In genomic region chr3:194481525-194482195, GRCh38 we compare ENCODE assay signal across 11 cellular contexts. TPM values are rescaled to one million over a fixed set of nuclear protein-coding genes. Genes with fewer than 3 reads are reported as not detected.
DNase-seq lines count a peak whose midpoint lies in the region; ATAC-seq lines count a peak whose summit lies in the region.
"Had no signal": no experiment of that assay in that cellular context is flagged by ENCODE, and none has a peak within 500 bp of the region (broad histone marks: within the 10 kb centered on the region; RNA-seq: fewer than 3 reads in every experiment).

No MANE protein-coding gene starts in this region.

- peaks cover 4% of the 10 kb centered on the region for H4K20me1 ChIP-seq in GM23248 (ENCODE audit: insufficient read depth)

- peaks cover 11% of the 10 kb centered on the region for H3K36me3 ChIP-seq in CD4-positive, CD25-positive, alpha-beta regulatory T cell (ENCODE audit: control insufficient read depth, insufficient read depth, low read length)
- H3K36me3 ChIP-seq in GM23248 (ENCODE audit: low read depth): peaks cover 40% of the 10 kb centered on the region; the same call in 1 of the 2 replicates
- peaks cover 0 to 54% of the 10 kb centered on the region in 2 experiments for H3K36me3 ChIP-seq in mesenchymal stem cell (ENCODE audit: control insufficient read depth in 1 of 2, insufficient read depth in 2 of 2, low read depth in 1 of 2, low read length in 2 of 2)
- H3K36me3 ChIP-seq: neutrophil had no signal

- no peaks in the 10 kb centered on the region for H3K27me3 ChIP-seq in CD4-positive, CD25-positive, alpha-beta regulatory T cell (ENCODE audit: control insufficient read depth, insufficient read depth, low read length)
- H3K27me3 ChIP-seq in GM23248 (replicated peaks; ENCODE audit: insufficient read depth) (no peaks in the 10 kb centered on the region), mesenchymal stem cell (ENCODE audit: control insufficient read depth in 1 of 2, insufficient read depth in 1 of 2, low read length in 2 of 2) (no peaks in the 10 kb centered on the region)
- H3K27me3 ChIP-seq: neutrophil had no signal

- H3K18ac ChIP-seq in mesenchymal stem cell (ENCODE audit: low read depth in 1 of 2, low read length in 2 of 2): no peak overlapping the region

- no peak overlapping the region for H3K27ac ChIP-seq in CD4-positive, CD25-positive, alpha-beta regulatory T cell (ENCODE audit: insufficient read depth, low read length, poor library complexity, severe bottlenecking)
- H3K27ac ChIP-seq in GM23248 (peak overlapping the region; percentile 71), mesenchymal stem cell (ENCODE audit: low read length, poor library complexity, severe bottlenecking) (no peak overlapping the region)
- H3K27ac ChIP-seq: neutrophil had no signal

- H3K4me1 ChIP-seq in CD4-positive, CD25-positive, alpha-beta regulatory T cell (ENCODE audit: control insufficient read depth, insufficient read depth, low read length, poor library complexity, severe bottlenecking): peaks cover 32% of the 10 kb centered on the region
- H3K4me1 ChIP-seq in GM23248 (ENCODE audit: insufficient read depth) (peaks cover 62% of the 10 kb centered on the region), mesenchymal stem cell (ENCODE audit: control insufficient read depth, insufficient read depth, low read depth, low read length) (peaks cover 3% of the 10 kb centered on the region)

- H3K4ac ChIP-seq in mesenchymal stem cell (ENCODE audit: low read depth in 1 of 2, low read length in 2 of 2): no peak overlapping the region

- H2BK5ac ChIP-seq in mesenchymal stem cell (ENCODE audit: low read depth, low read length, poor library complexity, severe bottlenecking): no peak overlapping the region

- ATAC-seq in CD4-positive, CD25-positive, alpha-beta regulatory T cell (ENCODE audit: low read depth in 2 of 2): no peak
- ATAC-seq: GM23338 had no signal

- no peaks in the 10 kb centered on the region for H3K9me3 ChIP-seq in CD4-positive, CD25-positive, alpha-beta regulatory T cell (ENCODE audit: control insufficient read depth in 2 of 2, low read length in 2 of 2)
- H3K9me3 ChIP-seq in GM23248 (ENCODE audit: low read depth) (no peaks in the 10 kb centered on the region), mesenchymal stem cell (ENCODE audit: control insufficient read depth, low read length) (no peaks in the 10 kb centered on the region)
- H3K9me3 ChIP-seq: neutrophil had no signal

- H3K79me2 ChIP-seq in GM23248 (ENCODE audit: insufficient read depth): peaks cover 96% of the 10 kb centered on the region

- no peak overlapping the region for H2BK15ac ChIP-seq in mesenchymal stem cell (ENCODE audit: low read depth, poor library complexity, severe bottlenecking)

- DNase-seq in CD4-positive, CD25-positive, alpha-beta regulatory T cell: no peak
- DNase-seq in GM23248 (no peak), mesenchymal stem cell (no peak), DMS 273 treated with DMSO at 0.1 percent for 48 hours (lab: John Stamatoyannopoulos, UW) (no peak), putamen (ENCODE audit: low spot score) (no peak), A172 (ENCODE audit: low spot score) (no peak)
- DNase-seq in activated naive CD8-positive, alpha-beta T cell treated with anti-CD3 and anti-CD28 coated beads for 36 hours: no peak
- DNase-seq: NCI-H187 treated with DMSO at 0.1 percent for 48 hours, T1000 had no signal

- no peak overlapping the region for H2BK120ac ChIP-seq in mesenchymal stem cell (ENCODE audit: low read depth, low read length)

- H3K4me2 ChIP-seq in GM23248 (ENCODE audit: unreplicated experiment) (peak overlapping the region; percentile 64), mesenchymal stem cell (ENCODE audit: low read length, poor library complexity, severe bottlenecking) (no peak overlapping the region)
- H3K4me2 ChIP-seq: GM23338 had no signal

- H4K91ac ChIP-seq in mesenchymal stem cell (ENCODE audit: low read length): no peak overlapping the region

- in situ Hi-C loops in GM23248 (cut with MboI): loop anchor here (5.0 kb wide), 1 partner anchor 91 kb away; no protein-coding TSS in a partner anchor

- no peaks in the 10 kb centered on the region for H3K9me3 Mint-ChIP-seq in CD4-positive, CD25-positive, alpha-beta regulatory T cell
- no peaks in the 10 kb centered on the region for H3K9me3 Mint-ChIP-seq in activated naive CD8-positive, alpha-beta T cell treated with anti-CD3 and anti-CD28 coated beads for 36 hours
- H3K9me3 Mint-ChIP-seq: GM23338 had no signal

- no peak overlapping the region for H2BK12ac ChIP-seq in mesenchymal stem cell (ENCODE audit: low read length in 2 of 2)

- peak overlapping the region in 2 of 3 donors; percentile 8 to 18 for H3K27ac Mint-ChIP-seq in CD4-positive, CD25-positive, alpha-beta regulatory T cell
- peak overlapping the region; percentile 68 for H3K27ac Mint-ChIP-seq in activated naive CD8-positive, alpha-beta T cell treated with anti-CD3 and anti-CD28 coated beads for 36 hours

- H3K23ac ChIP-seq in mesenchymal stem cell (ENCODE audit: low read length in 2 of 2): no peak overlapping the region

- H3K4me1 Mint-ChIP-seq in CD4-positive, CD25-positive, alpha-beta regulatory T cell: peaks cover 29 to 53% (median 41%) of the 10 kb centered on the region in 4 donors
- peaks cover 44% of the 10 kb centered on the region for H3K4me1 Mint-ChIP-seq in activated naive CD8-positive, alpha-beta T cell treated with anti-CD3 and anti-CD28 coated beads for 36 hours

- H2AK5ac ChIP-seq in mesenchymal stem cell (ENCODE audit: low read length, severe bottlenecking): no peak overlapping the region

- peak overlapping the region; percentile 16 for H3K4me3 ChIP-seq in CD4-positive, CD25-positive, alpha-beta regulatory T cell (ENCODE audit: low read depth, low read length)
- H3K4me3 ChIP-seq in GM23248: peak overlapping the region; percentile 49
- peak overlapping the region in 1 of 2 experiments; percentile 47 for H3K4me3 ChIP-seq in mesenchymal stem cell (ENCODE audit: insufficient read depth in 1 of 2, low read depth in 1 of 2, low read length in 2 of 2)
- H3K4me3 ChIP-seq: GM23338 had no signal

- H3K27me3 Mint-ChIP-seq in CD4-positive, CD25-positive, alpha-beta regulatory T cell: peaks cover 7% of the 10 kb centered on the region
- no peaks in the 10 kb centered on the region for H3K27me3 Mint-ChIP-seq in activated naive CD8-positive, alpha-beta T cell treated with anti-CD3 and anti-CD28 coated beads for 36 hours

- H3K9me2 ChIP-seq in GM23248 (ENCODE audit: insufficient read depth): no peaks in the 10 kb centered on the region

- peaks cover 9% of the 10 kb centered on the region for H3K79me1 ChIP-seq in mesenchymal stem cell (replicated peaks; ENCODE audit: low read length, poor library complexity, severe bottlenecking)

- no peak overlapping the region for H4K8ac ChIP-seq in mesenchymal stem cell (ENCODE audit: low read length)

- peaks cover 48% of the 10 kb centered on the region for H3F3A ChIP-seq in GM23248 (ENCODE audit: insufficient read depth)

- 97 to 99% methylated on average over 5 of the region's 5 CpGs for WGBS in GM23248 (ENCODE audit: low coverage in 1 of 2, low lambda C conversion rate in 2 of 2, missing lambda C conversion rate in 2 of 2), 2 experiments
- WGBS in mesenchymal stem cell: 89% methylated on average over 5 of the region's 5 CpGs

- H3K36me3 Mint-ChIP-seq in CD4-positive, CD25-positive, alpha-beta regulatory T cell: peaks cover 4% of the 10 kb centered on the region
- H3K36me3 Mint-ChIP-seq in activated naive CD8-positive, alpha-beta T cell treated with anti-CD3 and anti-CD28 coated beads for 36 hours: peaks cover 38% of the 10 kb centered on the region

- H2AFZ ChIP-seq in GM23248: no peak overlapping the region
- no peak overlapping the region for H2AFZ ChIP-seq in mesenchymal stem cell (ENCODE audit: low read depth, low read length)
- H2AFZ ChIP-seq: GM23338 had no signal

- peak overlapping the region; percentile 60 for H3K9ac ChIP-seq in GM23248
- peak overlapping the region; percentile 69 for H3K9ac ChIP-seq in mesenchymal stem cell (ENCODE audit: low read length)

- H3K4me3 Mint-ChIP-seq in CD4-positive, CD25-positive, alpha-beta regulatory T cell: peak overlapping the region in 3 of 4 donors; percentile 48 to 73 (median 52)
- peak overlapping the region; percentile 46 for H3K4me3 Mint-ChIP-seq in activated naive CD8-positive, alpha-beta T cell treated with anti-CD3 and anti-CD28 coated beads for 36 hours
- H3K4me3 Mint-ChIP-seq: GM23338 had no signal

- no peak overlapping the region for H3K14ac ChIP-seq in mesenchymal stem cell (ENCODE audit: low read length in 2 of 2)

RNA-seq across cellular contexts. Expression of gene ATP13A3, which starts 5.1 kb away (rescaled TPM):
- 114 TPM for total RNA-seq in CD4-positive, CD25-positive, alpha-beta regulatory T cell
- polyA plus RNA-seq in CD4-positive, CD25-positive, alpha-beta regulatory T cell: 10 to 100 TPM in 3 of 4 donors, 1 to 10 TPM in 1; 8.6 to 17.5 (median 13.3) TPM
- 232 and 241 TPM in 2 replicates for total RNA-seq in GM23248 (2014; rRNA removed; shearing (Covaris generic))
- polyA plus RNA-seq in GM23248 (2016; fragmentation: Nextera tagmentation; extraction: Ambion mirVana): 22.3 and 23.7 TPM in 2 replicates
- 100 to 1,000 TPM; 113 to 124 TPM for total RNA-seq in activated naive CD8-positive, alpha-beta T cell treated with anti-CD3 and anti-CD28 coated beads for 36 hours
- polyA plus RNA-seq in mesenchymal stem cell (2013, experiment 1 of 2): 52.5 TPM
- polyA plus RNA-seq in mesenchymal stem cell (2013, experiment 2 of 2): 54.3 TPM
- total RNA-seq in A172 (2014; rRNA removed; shearing (Covaris generic)): 223 and 264 TPM in 2 replicates
